Comparison of ENCODE assay signal across 19 cellular contexts in the genomic region with DNA sequence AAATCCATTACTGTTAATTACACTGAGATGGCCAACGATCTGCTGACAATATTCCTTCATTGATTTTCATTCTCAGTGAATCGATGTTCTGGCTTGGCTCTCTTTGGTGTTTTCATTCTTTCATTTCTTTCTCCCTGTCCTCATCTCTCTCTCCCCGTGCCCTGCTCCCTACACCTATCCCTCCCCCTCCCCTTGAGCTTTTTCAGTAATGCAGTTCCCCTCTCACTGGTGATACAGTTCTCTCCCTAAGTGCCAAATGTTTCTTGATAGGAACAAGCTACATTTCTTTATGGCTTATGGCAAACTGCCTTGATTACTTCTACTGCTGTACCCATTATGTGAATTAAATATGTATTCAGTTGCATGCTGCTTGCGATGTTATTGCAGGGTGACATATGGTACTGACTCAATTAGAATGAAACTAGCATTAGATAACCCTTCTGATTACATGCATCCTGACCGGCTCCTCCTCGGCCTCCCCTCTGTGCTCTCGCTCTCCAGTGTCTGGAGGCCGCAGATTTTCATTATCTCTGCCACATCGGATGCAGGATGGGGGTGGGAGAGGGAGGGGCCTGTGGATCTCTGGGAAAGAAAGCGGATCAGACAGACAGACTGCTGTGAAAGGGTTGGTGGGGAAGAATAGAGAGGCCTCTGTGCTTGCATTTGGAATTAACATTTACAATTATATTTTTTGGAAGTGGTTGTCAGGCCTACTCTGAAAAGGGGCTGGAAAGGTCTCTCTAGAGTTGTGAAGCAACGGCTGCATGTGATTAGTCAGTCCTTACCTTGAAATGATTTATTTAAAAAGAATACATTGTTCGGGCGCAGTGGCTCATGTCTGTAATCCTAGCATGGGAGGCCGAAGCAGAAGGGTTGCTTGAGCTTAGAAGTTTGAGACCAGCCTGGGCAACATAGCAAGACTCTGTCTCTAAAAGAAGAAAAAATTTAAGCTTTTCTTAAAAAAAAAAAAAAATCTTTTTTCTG.
DNase-seq lines count a peak whose midpoint lies in the region; TF ChIP-seq lines count a peak whose summit lies in the region.
"Had no signal": no experiment of that assay in that cellular context is flagged by ENCODE, and none has a peak within 500 bp of the region (broad histone marks: within the 10 kb centered on the region; RNA-seq: fewer than 3 reads in every experiment).

No MANE protein-coding gene starts in this region.

- no peaks in the 10 kb centered on the region for H3K9me3 ChIP-seq in stomach
- H3K9me3 ChIP-seq: upper lobe of right lung had no signal

- TF ChIP-seq POLR2A in stomach (IDR thresholded peaks at IDR 0.05), result no peak

- no peak for TF ChIP-seq EP300 in stomach (IDR thresholded peaks at IDR 0.05)

- no peak overlapping the region for H3K4me3 ChIP-seq in stomach
- H3K4me3 ChIP-seq: upper lobe of right lung had no signal

- H3K4me1 Mint-ChIP-seq in mesothelial cell of epicardium, result peaks cover 53% of the 10 kb centered on the region

- H3K27me3 Mint-ChIP-seq in mesothelial cell of epicardium (ENCODE audit: low read depth), result no peaks in the 10 kb centered on the region

- H3K27ac ChIP-seq in caudate nucleus (ENCODE audit: low read depth, low read length) (no peak overlapping the region), stomach (peak overlapping the region in 1 of 5 donors; percentile 7)
- H3K27ac ChIP-seq: upper lobe of right lung had no signal

- no peak for TF ChIP-seq CTCF in mesothelial cell of epicardium (IDR thresholded peaks at IDR 0.05; ENCODE audit: unreplicated experiment)
- no peak for TF ChIP-seq CTCF in stomach (IDR thresholded peaks at IDR 0.05)

- DNase-seq in DMS 273 (lab: John Stamatoyannopoulos, UW; ENCODE audit: unreplicated experiment) (peak; percentile 89), NCI-H2227 (lab: John Stamatoyannopoulos, UW; ENCODE audit: unreplicated experiment) (peak; percentile 68), cerebellum (ENCODE audit: low spot score) (peak; percentile 23), mesothelial cell of epicardium (ENCODE audit: low spot score in 2 of 2, unreplicated experiment in 2 of 2) (no peak), caudate nucleus (lab: John Stamatoyannopoulos, UW) (no peak), stomach (no peak), GDM1 (lab: John Stamatoyannopoulos, UW) (no peak)
- no peak for DNase-seq in stimulated activated CD8-positive, alpha-beta memory T cell treated with anti-CD3 and anti-CD28 coated beads, Interleukin-4, amount 100 ng/mL, for 48 hours
- DNase-seq: activated CD4-positive, alpha-beta T cell treated with anti-CD3 and anti-CD28 coated beads for 4 hours; activated naive CD4-positive, alpha-beta T cell treated with anti-CD3 and anti-CD28 coated beads for 36 hours; DND-41; HFFc6; KBM-7; NCI-H1048; NCI-H226; posterior cingulate gyrus; SHP77 treated with DMSO at 0.1 percent for 48 hours; stimulated activated naive CD8-positive, alpha-beta T cell treated with anti-CD3 and anti-CD28 coated beads, Interleukin-15, Interleukin-2, amounts not matched to agents 100 U/mL and 50 U/mL, for 24 hours; upper lobe of right lung had no signal

- no peak overlapping the region for H3K4me3 Mint-ChIP-seq in mesothelial cell of epicardium
- H3K4me3 Mint-ChIP-seq: activated naive CD4-positive, alpha-beta T cell treated with anti-CD3 and anti-CD28 coated beads for 36 hours; HFFc6 had no signal

- no peaks in the 10 kb centered on the region for H3K9me3 Mint-ChIP-seq in mesothelial cell of epicardium
- H3K9me3 Mint-ChIP-seq: HFFc6 had no signal

- peaks cover 15% of the 10 kb centered on the region for H3K36me3 Mint-ChIP-seq in mesothelial cell of epicardium

- peaks cover 0 to 51% (median 2%) of the 10 kb centered on the region in 4 donors for H3K4me1 ChIP-seq in stomach
- H3K4me1 ChIP-seq: upper lobe of right lung had no signal

- peak overlapping the region; percentile 77 for H3K27ac Mint-ChIP-seq in mesothelial cell of epicardium
- H3K27ac Mint-ChIP-seq: activated naive CD4-positive, alpha-beta T cell treated with anti-CD3 and anti-CD28 coated beads for 36 hours; HFFc6 had no signal

- WGBS in stomach, 5 donors, result 78 to 91% (median 86%) methylated on average over 14 of the region's 14 CpGs

- intact Hi-C loops in stomach (cut with DNase I; ENCODE audit: low total_unique reads), result no loop called here

- no peaks in the 10 kb centered on the region for H3K27me3 ChIP-seq in stomach
- H3K27me3 ChIP-seq: upper lobe of right lung had no signal

- H3K36me3 ChIP-seq in stomach, result no peaks in the 10 kb centered on the region
- H3K36me3 ChIP-seq: upper lobe of right lung had no signal

Comparison
In these comparisons a context has a peak if more than half of its experiments do, and no peak if none do; other contexts are left out.
1. DNase-seq: peak in DMS 273 (single experiment), NCI-H2227 (single experiment) and cerebellum (single experiment); none in mesothelial cell of epicardium (0 of 2), caudate nucleus (0 of 61), stomach (single experiment), stimulated activated CD8-positive, alpha-beta memory T cell treated with anti-CD3 and anti-CD28 coated beads, Interleukin-4, amount 100 ng/mL, for 48 hours (single experiment) and GDM1 (single experiment).